In genomic region chr16:56690420-56691122, GRCh38 we compare ENCODE assay signal across 21 cellular contexts. TPM values are rescaled to one million over a fixed set of nuclear protein-coding genes. Genes with fewer than 3 reads are reported as not detected.
DNase-seq lines count a peak whose midpoint lies in the region; ATAC-seq and TF ChIP-seq lines count a peak whose summit lies in the region.
"Had no signal": no experiment of that assay in that cellular context is flagged by ENCODE, and none has a peak within 500 bp of the region (broad histone marks: within the 10 kb centered on the region; RNA-seq: fewer than 3 reads in every experiment).

No MANE protein-coding gene starts in this region.

- no peak for DNase-seq in activated naive CD4-positive, alpha-beta T cell treated with Interleukin-2 at 50 U/mL for 16 hours
- DNase-seq in esophagus squamous epithelium (lab: John Stamatoyannopoulos, UW), result no peak
- DNase-seq in activated CD4-positive, alpha-beta T cell treated with anti-CD3 and anti-CD28 coated beads for 4 hours, result no peak
- no peak for DNase-seq in RKO (ENCODE audit: low spot score)
- DNase-seq: Calu3; CD8-positive, alpha-beta T cell; DMS 273 treated with DMSO at 0.1 percent for 48 hours; DMS53; DND-41; EL; GOT3; H7 had no signal

- no peaks in the 10 kb centered on the region for H3K27me3 ChIP-seq in esophagus squamous epithelium
- H3K27me3 ChIP-seq: BLaER1 treated with 17β-estradiol and CSF1 and Interleukin-3, amounts not matched to agents 10 nM and 100 nM had no signal

- peaks cover 3 to 64% (median 23%) of the 10 kb centered on the region in 3 donors for H3K4me1 ChIP-seq in esophagus squamous epithelium

- H3K27me3 Mint-ChIP-seq in activated naive CD4-positive, alpha-beta T cell treated with anti-CD3 and anti-CD28 coated beads, Interleukin-2, amount 50 U/mL, for 24 hours, result no peaks in the 10 kb centered on the region
- no peaks in the 10 kb centered on the region for H3K27me3 Mint-ChIP-seq in activated T-helper 17 cell treated with anti-CD3 and anti-CD28 coated beads, Interleukin-2, amount 50 U/mL, for 72 hours

- no peaks in the 10 kb centered on the region for H3K4me1 Mint-ChIP-seq in activated naive CD4-positive, alpha-beta T cell treated with anti-CD3 and anti-CD28 coated beads, Interleukin-2, amount 50 U/mL, for 24 hours
- H3K4me1 Mint-ChIP-seq in activated T-helper 17 cell treated with anti-CD3 and anti-CD28 coated beads, Interleukin-2, amount 50 U/mL, for 72 hours, result no peaks in the 10 kb centered on the region

- H3K36me3 Mint-ChIP-seq in activated naive CD4-positive, alpha-beta T cell treated with anti-CD3 and anti-CD28 coated beads, Interleukin-2, amount 50 U/mL, for 24 hours, result peaks cover 3% of the 10 kb centered on the region
- no peaks in the 10 kb centered on the region for H3K36me3 Mint-ChIP-seq in activated T-helper 17 cell treated with anti-CD3 and anti-CD28 coated beads, Interleukin-2, amount 50 U/mL, for 72 hours (ENCODE audit: low read depth)

- TF ChIP-seq POLR2A in esophagus squamous epithelium (IDR thresholded peaks at IDR 0.05), result no peak

- H3K36me3 ChIP-seq in esophagus squamous epithelium, result peaks cover 0 to 12% (median 0%) of the 10 kb centered on the region in 3 donors

- H3K27ac ChIP-seq in esophagus squamous epithelium, result peak overlapping the region in 3 of 4 donors; percentile 55 to 75 (median 67)
- H3K27ac ChIP-seq: 22Rv1; BLaER1 treated with 17β-estradiol and CSF1 and Interleukin-3, amounts not matched to agents 10 nM and 100 nM had no signal

- WGBS in esophagus squamous epithelium, 2 donors, result 79 to 100% methylated on average over 1 to 4 of the region's 4 CpGs

- no peak for TF ChIP-seq CTCF in esophagus squamous epithelium (IDR thresholded peaks at IDR 0.05)

- H3K9me3 ChIP-seq in esophagus squamous epithelium, result no peaks in the 10 kb centered on the region

- H3K9me3 Mint-ChIP-seq in activated naive CD4-positive, alpha-beta T cell treated with anti-CD3 and anti-CD28 coated beads, Interleukin-2, amount 50 U/mL, for 24 hours, result no peaks in the 10 kb centered on the region
- H3K9me3 Mint-ChIP-seq in activated T-helper 17 cell treated with anti-CD3 and anti-CD28 coated beads, Interleukin-2, amount 50 U/mL, for 72 hours, result no peaks in the 10 kb centered on the region

- ATAC-seq in activated T-helper 17 cell treated with anti-CD3 and anti-CD28 coated beads, Interleukin-2, amount 50 U/mL, for 72 hours (replicated peaks), result no peak
- ATAC-seq in HG03520 (IDR thresholded peaks at IDR 0.05; ENCODE audit: unreplicated experiment), result no peak
- ATAC-seq: CD8-positive, alpha-beta T cell; GM12878; HCT116 had no signal

- intact Hi-C loops in esophagus squamous epithelium (cut with DNase I), result loop anchor here (10.0 kb wide), 1 partner anchor 86 kb away; the partner anchor contains the start of gene MT2A

- H3K4me3 ChIP-seq in esophagus squamous epithelium, result no peak overlapping the region
- H3K4me3 ChIP-seq: BLaER1 treated with 17β-estradiol and CSF1 and Interleukin-3, amounts not matched to agents 10 nM and 100 nM; GM12878 had no signal

- peak overlapping the region; percentile 6 for H3K27ac Mint-ChIP-seq in activated naive CD4-positive, alpha-beta T cell treated with anti-CD3 and anti-CD28 coated beads, Interleukin-2, amount 50 U/mL, for 24 hours
- peak overlapping the region; percentile 28 for H3K27ac Mint-ChIP-seq in activated T-helper 17 cell treated with anti-CD3 and anti-CD28 coated beads, Interleukin-2, amount 50 U/mL, for 72 hours
- H3K27ac Mint-ChIP-seq: CD8-positive, alpha-beta T cell had no signal

- H3K4me3 Mint-ChIP-seq in activated naive CD4-positive, alpha-beta T cell treated with anti-CD3 and anti-CD28 coated beads, Interleukin-2, amount 50 U/mL, for 24 hours, result no peak overlapping the region
- H3K4me3 Mint-ChIP-seq in activated T-helper 17 cell treated with anti-CD3 and anti-CD28 coated beads, Interleukin-2, amount 50 U/mL, for 72 hours, result no peak overlapping the region
- H3K4me3 Mint-ChIP-seq: CD8-positive, alpha-beta T cell had no signal

RNA-seq across cellular contexts. Expression of gene MT1X, which starts 8.3 kb away (rescaled TPM):
- 1 to 10 TPM; 6.1 to 7.6 TPM for total RNA-seq in activated T-helper 17 cell treated with anti-CD3 and anti-CD28 coated beads, Interleukin-2, amount 50 U/mL, for 72 hours
- total RNA-seq in esophagus squamous epithelium, result 1,000 to 10,000 TPM in 1 of 4 donors, 100 to 1,000 TPM in 3; 343 to 1,688 (median 688) TPM
- total RNA-seq: G401 had no signal

RNA-seq across cellular contexts. Expression of gene MT1H, which starts 21.0 kb away (rescaled TPM):
- not detected for total RNA-seq in activated T-helper 17 cell treated with anti-CD3 and anti-CD28 coated beads, Interleukin-2, amount 50 U/mL, for 72 hours
- 1 to 10 TPM in 1 of 4 donors, not detected in 3; 5.7 TPM for total RNA-seq in esophagus squamous epithelium
- total RNA-seq: Calu3; CD8-positive, alpha-beta T cell; G401 had no signal

RNA-seq across cellular contexts. Expression of gene MT1G, which starts 22.7 kb away (rescaled TPM):
- total RNA-seq in activated T-helper 17 cell treated with anti-CD3 and anti-CD28 coated beads, Interleukin-2, amount 50 U/mL, for 72 hours, result not detected
- 10 to 100 TPM in 3 of 4 donors, 1 to 10 TPM in 1; 5.8 to 52.1 (median 16.5) TPM for total RNA-seq in esophagus squamous epithelium
- total RNA-seq: Calu3; CD8-positive, alpha-beta T cell; G401 had no signal

RNA-seq across cellular contexts. Expression of gene MT1F, which starts 32.8 kb away (rescaled TPM):
- 1 to 10 TPM; 3.1 to 5.7 TPM for total RNA-seq in activated T-helper 17 cell treated with anti-CD3 and anti-CD28 coated beads, Interleukin-2, amount 50 U/mL, for 72 hours
- total RNA-seq in esophagus squamous epithelium, result 1 to 10 TPM in 3 of 4 donors, not detected in 1; 2.8 to 4.2 (median 2.9) TPM
- total RNA-seq: G401 had no signal

RNA-seq across cellular contexts. Expression of gene MT1B, which starts 38.9 kb away (rescaled TPM):
- not detected for total RNA-seq in activated T-helper 17 cell treated with anti-CD3 and anti-CD28 coated beads, Interleukin-2, amount 50 U/mL, for 72 hours
- not detected for total RNA-seq in esophagus squamous epithelium
- total RNA-seq: A673; Calu3; CD8-positive, alpha-beta T cell; G401; GM12878; H7 had no signal

Comparison
In these comparisons a context has a peak if more than half of its experiments do, and no peak if none do; other contexts are left out.
1. RNA of gene MT1X, which starts 8.3 kb away (total RNA-seq): 343 to 1,688 TPM in esophagus squamous epithelium; 6.1 to 7.6 TPM in activated T-helper 17 cell treated with anti-CD3 and anti-CD28 coated beads, Interleukin-2, amount 50 U/mL, for 72 hours; every median in the first group is over 10 times any median in the second.
2. RNA of gene MT1G, which starts 22.7 kb away (total RNA-seq): 5.8 to 52.1 TPM in esophagus squamous epithelium; not detected in activated T-helper 17 cell treated with anti-CD3 and anti-CD28 coated beads, Interleukin-2, amount 50 U/mL, for 72 hours; every median in the first group is over 4 times any median in the second.